ENCODE assay signal across 9 cellular contexts in the genomic region with DNA sequence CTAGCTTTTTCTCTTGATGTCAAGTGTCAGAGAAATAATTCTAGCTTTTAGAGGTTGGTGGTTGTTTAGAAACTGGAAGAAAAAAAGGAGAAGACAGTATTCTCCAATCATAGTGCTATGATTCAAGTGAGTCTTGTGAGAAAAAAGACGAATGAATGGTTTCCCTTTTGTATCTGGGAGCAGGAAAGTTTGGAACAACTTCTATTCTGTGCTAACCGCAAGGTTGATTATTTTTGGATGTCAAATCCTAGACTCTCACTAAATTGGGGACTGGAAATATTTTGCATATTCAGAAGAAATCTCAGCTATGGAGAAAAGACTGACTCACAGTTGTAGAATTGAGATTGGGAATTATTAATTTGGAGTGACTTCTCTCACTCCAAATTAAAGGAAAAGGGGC.
"Had no signal": no experiment of that assay in that cellular context is flagged by ENCODE, and none has a peak within 500 bp of the region (broad histone marks: within the 10 kb centered on the region; RNA-seq: fewer than 3 reads in every experiment).

No MANE protein-coding gene starts in this region.

- H3K9me3 ChIP-seq: HAP-1 had no signal

- H3K27ac ChIP-seq: GM23248 had no signal

- H3K9me3 Mint-ChIP-seq: HFFc6, IgD-negative memory B cell had no signal

- H2AFZ ChIP-seq: GM23248 had no signal

- H3K27ac Mint-ChIP-seq: HFFc6, IgD-negative memory B cell had no signal

- FAIRE-seq: HTR-8/SVneo had no signal

- H3K36me3 ChIP-seq: HAP-1 had no signal

- ATAC-seq: HCT116 had no signal

- H3K4me1 ChIP-seq: HAP-1 had no signal

- H3K27me3 Mint-ChIP-seq: IgD-negative memory B cell had no signal

- DNase-seq: GM23248, GOT3, H7, HFFc6, KBM-7 had no signal

- H3K9ac ChIP-seq: GM23248 had no signal

- H3K4me3 Mint-ChIP-seq: HFFc6, IgD-negative memory B cell had no signal

- H3K4me3 ChIP-seq: GM23248, HAP-1 had no signal
